Comparison of ENCODE assay signal across 8 cellular contexts in genomic region chr1:25800538-25801377, GRCh38. TPM values are rescaled to one million over a fixed set of nuclear protein-coding genes. Genes with fewer than 3 reads are reported as not detected.
A peak's percentile ranks its signal among the peaks of the same experiment; 100 is the strongest.
DNase-seq lines count a peak whose midpoint lies in the region; ATAC-seq and TF ChIP-seq lines count a peak whose summit lies in the region.

No MANE protein-coding gene starts in this region.

- no peaks in the 10 kb centered on the region for H3K79me2 ChIP-seq in HCT116 (ENCODE audit: insufficient read depth, low read length)
- H3K79me2 ChIP-seq in smooth muscle cell (ENCODE audit: low read depth) = peaks cover 13% of the 10 kb centered on the region

- H3K27me3 ChIP-seq in HCT116 (ENCODE audit: insufficient read depth, low read length) (no peaks in the 10 kb centered on the region), smooth muscle cell (ENCODE audit: low read depth) (no peaks in the 10 kb centered on the region)

- BruUV-seq in HCT116 (replicated peaks; lab: Mats Ljungman, UMichigan) = no TSS peak

- WGBS in smooth muscle cell (ENCODE audit: low lambda C conversion rate) = 62% methylated on average over 16 of the region's 22 CpGs

- peak overlapping the region; percentile 77 for H3K9ac ChIP-seq in HCT116 (ENCODE audit: low read length)
- no peak overlapping the region for H3K9ac ChIP-seq in smooth muscle cell (ENCODE audit: low read depth)

- H3K9me2 ChIP-seq in HCT116 (ENCODE audit: insufficient read depth) = no peaks in the 10 kb centered on the region

- H3K27ac ChIP-seq in HCT116 (ENCODE audit: low read depth, low read length) = peak overlapping the region; percentile 63; the same call in 1 of the 2 replicates
- no peak overlapping the region for H3K27ac ChIP-seq in smooth muscle cell (ENCODE audit: low read depth)

- H3K36me3 ChIP-seq in HCT116 (ENCODE audit: control insufficient read depth in 1 of 2, insufficient read depth in 2 of 2, low read length in 2 of 2) (no peaks in the 10 kb centered on the region), smooth muscle cell (ENCODE audit: low read depth) (no peaks in the 10 kb centered on the region)

- no peak for TF ChIP-seq RAD21 in HCT116 (IDR thresholded peaks at IDR 0.05; ENCODE audit: low read depth)

- peaks cover 44% of the 10 kb centered on the region for H3K4me1 Mint-ChIP-seq in activated CD8-positive, alpha-beta T cell treated with anti-CD3 and anti-CD28 coated beads, Interleukin-2, amount 10 ng/mL, durations not matched to agents 7 days and 5 days (ENCODE audit: low read depth)

- RAD21 ChIA-PET in HCT116 (lab: Charles Lee; ENCODE audit: low non-redundant PET in 1 of 2, low total read pairs in 2 of 2, uncharacterized antibody in 2 of 2, unreplicated experiment in 2 of 2) = no interaction called here

- H3F3A ChIP-seq in smooth muscle cell (ENCODE audit: low read depth) = peaks cover 6% of the 10 kb centered on the region

- peaks cover 10% of the 10 kb centered on the region for H3K27me3 Mint-ChIP-seq in activated CD8-positive, alpha-beta T cell treated with anti-CD3 and anti-CD28 coated beads, Interleukin-2, amount 10 ng/mL, durations not matched to agents 7 days and 5 days (ENCODE audit: low read depth)

- H3K9me3 ChIP-seq in HCT116 (ENCODE audit: control insufficient read depth in 1 of 2, insufficient read depth in 1 of 2, low read depth in 1 of 2, low read length in 2 of 2) (no peaks in the 10 kb centered on the region), smooth muscle cell (replicated peaks; ENCODE audit: low read depth) (no peaks in the 10 kb centered on the region)

- H4K20me1 ChIP-seq in HCT116 (ENCODE audit: insufficient read depth) (no peaks in the 10 kb centered on the region), smooth muscle cell (ENCODE audit: low read depth) (peaks cover 14% of the 10 kb centered on the region)

- no peak overlapping the region for H3K27ac Mint-ChIP-seq in activated CD8-positive, alpha-beta T cell treated with anti-CD3 and anti-CD28 coated beads, Interleukin-2, amount 10 ng/mL, durations not matched to agents 7 days and 5 days

- ATAC-seq in HCT116 = peak; percentile 15
- ATAC-seq in activated CD8-positive, alpha-beta T cell treated with anti-CD3 and anti-CD28 coated beads, Interleukin-2, amount 10 ng/mL, durations not matched to agents 7 days and 5 days = no peak

- peaks cover 5 to 16% of the 10 kb centered on the region in 2 experiments; a peak in 3 of 4 replicates for H3K4me1 ChIP-seq in HCT116 (ENCODE audit: control insufficient read depth in 1 of 2, insufficient read depth in 2 of 2, low read length in 2 of 2)
- peaks cover 18% of the 10 kb centered on the region for H3K4me1 ChIP-seq in smooth muscle cell (ENCODE audit: low read depth)

- H3K9me3 Mint-ChIP-seq in activated CD8-positive, alpha-beta T cell treated with anti-CD3 and anti-CD28 coated beads, Interleukin-2, amount 10 ng/mL, durations not matched to agents 7 days and 5 days (ENCODE audit: insufficient read depth) = no peaks in the 10 kb centered on the region

- DNase-seq in HCT116 (ENCODE audit: low read depth, low spot score) = no peak
- no peak for DNase-seq in activated CD8-positive, alpha-beta T cell treated with anti-CD3 and anti-CD28 coated beads, Interleukin-2, amount 10 ng/mL, durations not matched to agents 7 days and 5 days
- DNase-seq in hepatic stellate cell (ENCODE audit: low spot score) = peak; percentile 40
- no peak for DNase-seq in smooth muscle cell (lab: John Stamatoyannopoulos, UW; ENCODE audit: unreplicated experiment)
- no peak for DNase-seq in NCI-H1930 (lab: John Stamatoyannopoulos, UW)
- DNase-seq in Kasumi-1 (lab: John Stamatoyannopoulos, UW) = no peak
- DNase-seq in NCI-H2107 treated with DMSO at 0.1 percent for 48 hours (lab: John Stamatoyannopoulos, UW; ENCODE audit: unreplicated experiment) = no peak
- DNase-seq in COLO829 (ENCODE audit: low spot score) = no peak

- H3K4me3 ChIP-seq in HCT116 (replicated peaks in 1 of 2; ENCODE audit: low read depth in 1 of 2, low read length in 2 of 2) (peak overlapping the region; percentile 66 to 72), smooth muscle cell (peak overlapping the region; percentile 60)

- peak overlapping the region; percentile 74 for H3K4me3 Mint-ChIP-seq in activated CD8-positive, alpha-beta T cell treated with anti-CD3 and anti-CD28 coated beads, Interleukin-2, amount 10 ng/mL, durations not matched to agents 7 days and 5 days

- H3K4me2 ChIP-seq in HCT116 (ENCODE audit: low read length) (peak overlapping the region; percentile 94), smooth muscle cell (peak overlapping the region; percentile 97)

- H2AFZ ChIP-seq in HCT116 (ENCODE audit: low read depth, low read length, poor library complexity, severe bottlenecking) (no peak overlapping the region), smooth muscle cell (ENCODE audit: low read depth) (peak overlapping the region; percentile 40)

- POLR2A ChIA-PET in HCT116 (lab: Charles Lee) = interaction anchor here (0.6 kb wide), 1 partner anchor 553 kb away, joined by 3 read pairs; the partner anchor contains the start of gene RSRP1
- POLR2A ChIA-PET in activated CD8-positive, alpha-beta T cell treated with anti-CD3 and anti-CD28 coated beads, Interleukin-2, amount 10 ng/mL, durations not matched to agents 7 days and 5 days (lab: Charles Lee) = no interaction called here

- TF ChIP-seq POLR2A in HCT116 (IDR thresholded peaks at IDR 0.05; ENCODE audit: borderline replicate concordance, extremely low read depth, insufficient read depth, insufficient read length) = no peak

- TF ChIP-seq CTCF in HCT116 (IDR thresholded peaks at IDR 0.05 in 2 of 3, conservative IDR thresholded peaks at IDR 0.05 in 1 of 3; ENCODE audit: borderline replicate concordance in 1 of 3, insufficient read depth in 1 of 3, low read depth in 2 of 3, low read length in 2 of 3) = no peak
- TF ChIP-seq CTCF in smooth muscle cell (IDR thresholded peaks at IDR 0.05; ENCODE audit: borderline replicate concordance, insufficient read depth, poor library complexity, severe bottlenecking) = no peak

- CTCF ChIA-PET in HCT116 (lab: Charles Lee) = interaction anchor here (1.1 kb wide), 1 partner anchor 10 kb away, joined by 7 read pairs; no protein-coding TSS in a partner anchor
- CTCF ChIA-PET in activated CD8-positive, alpha-beta T cell treated with anti-CD3 and anti-CD28 coated beads, Interleukin-2, amount 10 ng/mL, durations not matched to agents 7 days and 5 days (lab: Charles Lee) = interaction anchor here (1.1 to 7.1 kb wide), 6 partner anchors 8 to 297 kb away, joined by 3 to 68 read pairs (median 6); no protein-coding TSS in a partner anchor

- intact Hi-C loops in HCT116 (cut with micrococcal nuclease) = no loop called here

- no peaks in the 10 kb centered on the region for H3K36me3 Mint-ChIP-seq in activated CD8-positive, alpha-beta T cell treated with anti-CD3 and anti-CD28 coated beads, Interleukin-2, amount 10 ng/mL, durations not matched to agents 7 days and 5 days (ENCODE audit: low read depth)

TF ChIP-seq in HCT116, 20 proteins besides CTCF, POLR2A, EP300 and RAD21:
- peak; percentile 17 for TF ChIP-seq ZFX (IDR thresholded peaks at IDR 0.05)
- TF ChIP-seq YY1 (IDR thresholded peaks at IDR 0.05; ENCODE audit: extremely low read depth, insufficient replicate concordance, low read depth, low read length) = no peak
- TF ChIP-seq ZBTB33 (IDR thresholded peaks at IDR 0.05; ENCODE audit: extremely low read depth, insufficient replicate concordance, low read length) = no peak

RNA-seq across cellular contexts. Expression of gene SELENON, which starts 0.8 kb away (rescaled TPM):
- 85.1 TPM for total RNA-seq in HCT116 (2021; ENCODE audit: unreplicated experiment)
- polyA plus RNA-seq in HCT116 (2012) = 69.4 and 80.6 TPM in 2 replicates
- 1 to 10 TPM; 4.5 to 5.1 TPM for total RNA-seq in activated CD8-positive, alpha-beta T cell treated with anti-CD3 and anti-CD28 coated beads, Interleukin-2, amount 10 ng/mL, durations not matched to agents 7 days and 5 days
- total RNA-seq in smooth muscle cell = 26.6 and 32.6 TPM in 2 replicates
- 48.9 and 62.9 TPM in 2 replicates for polyA plus RNA-seq in smooth muscle cell

RNA-seq across cellular contexts. Expression of gene MTFR1L, which starts 19.0 kb away (rescaled TPM):
- total RNA-seq in HCT116 (2021; ENCODE audit: unreplicated experiment) (35.8 TPM), smooth muscle cell (39.9 and 47.2 TPM in 2 replicates)
- 31.3 and 38.4 TPM in 2 replicates for polyA plus RNA-seq in HCT116 (2012)
- 10 to 100 TPM; 26.2 to 26.7 TPM for total RNA-seq in activated CD8-positive, alpha-beta T cell treated with anti-CD3 and anti-CD28 coated beads, Interleukin-2, amount 10 ng/mL, durations not matched to agents 7 days and 5 days
- 63.9 and 71.2 TPM in 2 replicates for polyA plus RNA-seq in smooth muscle cell

RNA-seq across cellular contexts. Expression of gene AUNIP, which starts 58.5 kb away (rescaled TPM):
- 12.1 TPM for total RNA-seq in HCT116 (2021; ENCODE audit: unreplicated experiment)
- 4.2 and 6.1 TPM in 2 replicates for polyA plus RNA-seq in HCT116 (2012)
- total RNA-seq in activated CD8-positive, alpha-beta T cell treated with anti-CD3 and anti-CD28 coated beads, Interleukin-2, amount 10 ng/mL, durations not matched to agents 7 days and 5 days = 1 to 10 TPM; 7.8 to 9.1 TPM
- total RNA-seq in smooth muscle cell = 0.18 and 2.1 TPM in 2 replicates
- 1.1 and 1.3 TPM in 2 replicates for polyA plus RNA-seq in smooth muscle cell
